Comparison of ENCODE assay signal across 23 cellular contexts in genomic region chr5:39428639-39429038, GRCh38. TPM values are rescaled to one million over a fixed set of nuclear protein-coding genes. Genes with fewer than 3 reads are reported as not detected.
"Had no signal": no experiment of that assay in that cellular context is flagged by ENCODE, and none has a peak within 500 bp of the region (broad histone marks: within the 10 kb centered on the region; RNA-seq: fewer than 3 reads in every experiment).

No MANE protein-coding gene starts in this region.

- FAIRE-seq: frontal cortex had no signal

- ATAC-seq: activated CD4-positive, CD25-positive, alpha-beta regulatory T cell treated with anti-CD3 and anti-CD28 coated beads, Interleukin-2, amount 50 U/mL, for 24 hours; esophagus mucosa; left ventricle myocardium superior; stimulated activated memory B cell treated with anti-CD40 and anti-IgM and Interleukin-4, amounts not matched to agents 10 μg/mL and 1 μg/mL and 100 μg/mL, for 72 hours had no signal

- H3K9me3 ChIP-seq: sigmoid colon, stomach, suprapubic skin, tibial nerve, vagina had no signal

- DNase-seq: activated CD4-positive, alpha-beta T cell treated with anti-CD3 and anti-CD28 coated beads, Interleukin-2, amount 10 ng/mL, durations not matched to agents 7 days and 5 days; activated gamma-delta T cell treated with Interleukin-2 at 50 U/mL for 16 hours; activated T-cell treated with anti-CD3 and anti-CD28 coated beads, Interleukin-2, amount 50 U/mL, for 1 hour; anterior cingulate cortex; caudate nucleus; dermis blood vessel endothelial cell; effector CD8-positive, alpha-beta T cell; hippocampal formation; kidney glomerular epithelial cell; left ventricle myocardium superior; midbrain; sigmoid colon; stimulated activated CD4-positive, alpha-beta T cell treated with anti-CD3 and anti-CD28 coated beads, Interleukin-15, amount 100 ng/mL, for 24 hours; stomach had no signal

- H3K36me3 ChIP-seq: sigmoid colon, stomach, suprapubic skin, tibial nerve, vagina had no signal

- H3K27me3 ChIP-seq: sigmoid colon, suprapubic skin, tibial nerve, vagina had no signal

- H3K4me3 ChIP-seq: sigmoid colon, smooth muscle cell, stomach, suprapubic skin, tibial nerve, vagina had no signal

RNA-seq across cellular contexts. Expression of gene DAB2, which starts 3.9 kb away (rescaled TPM):
- total RNA-seq: activated CD4-positive, alpha-beta T cell treated with anti-CD3 and anti-CD28 coated beads, Interleukin-2, amount 10 ng/mL, durations not matched to agents 7 days and 5 days; T-helper 2 cell treated with Interferon-gamma antibody and Interleukin-4, amounts not matched to agents 100 ng/mL and 5 ng/mL, for 36 hours had no signal
